ENCODE assay signal across 1 cellular context in genomic region chr3:42728668-42729364, GRCh38.
A peak's percentile ranks its signal among the peaks of the same experiment; 100 is the strongest.
TF ChIP-seq lines count a peak whose summit lies in the region.

No MANE protein-coding gene starts in this region.

TF ChIP-seq in HepG2, 621 proteins besides CTCF, POLR2A, EP300 and RAD21:
- TF ChIP-seq RBAK (CRISPR knock-in tag; IDR thresholded peaks at IDR 0.05) (peak; percentile 96), DNMT3B (CRISPR knock-in tag; conservative IDR thresholded peaks at IDR 0.05) (no peak), PRPF4 (IDR thresholded peaks at IDR 0.05; ENCODE audit: low read depth, low read length, poor library complexity, severe bottlenecking) (no peak)
